36 cellular contexts compared by ENCODE assay signal in genomic region chr1:194495434-194495833, GRCh38.
"Had no signal": no experiment of that assay in that cellular context is flagged by ENCODE, and none has a peak within 500 bp of the region (broad histone marks: within the 10 kb centered on the region; RNA-seq: fewer than 3 reads in every experiment).

No MANE protein-coding gene starts in this region.

- H3K9me3 ChIP-seq: MG63 had no signal

- H3K27me3 ChIP-seq: MG63 had no signal

- DNase-seq: Karpas-422, Kasumi-1, KG1, MG63, MV-4-11, NCI-H1048, NCI-H1092, NCI-H1092 treated with DMSO at 0.1 percent for 48 hours, NCI-H1105, NCI-H1105 treated with DMSO at 0.1 percent for 48 hours, NCI-H1417, NCI-H1417 treated with DMSO at 0.1 percent for 48 hours, NCI-H1436, NCI-H1436 treated with DMSO at 0.1 percent for 48 hours, NCI-H146, NCI-H1694, NCI-H1694 treated with DMSO at 0.1 percent for 48 hours, NCI-H187, NCI-H187 treated with DMSO at 0.1 percent for 48 hours, NCI-H1930, NCI-H2029, NCI-H2029 treated with DMSO at 0.1 percent for 48 hours, NCI-H2081, NCI-H2081 treated with DMSO at 0.1 percent for 48 hours, NCI-H2107, NCI-H2171, NCI-H2171 treated with DMSO at 0.1 percent for 48 hours, NCI-H2227 treated with DMSO at 0.1 percent for 48 hours, NCI-H226, NCI-H345, NCI-H446, NCI-H446 treated with DMSO at 0.1 percent for 48 hours, NCI-H510A, NCI-H510A treated with DMSO at 0.1 percent for 48 hours, NCI-H524 had no signal

- H3K36me3 ChIP-seq: MG63 had no signal

- H3K4me2 ChIP-seq: KMS-11 had no signal

- H3K4me3 ChIP-seq: MG63 had no signal

- H3K27ac ChIP-seq: KMS-11 had no signal

- H3K9ac ChIP-seq: KMS-11 had no signal
